1 cellular context compared by ENCODE assay signal in the genomic region with DNA sequence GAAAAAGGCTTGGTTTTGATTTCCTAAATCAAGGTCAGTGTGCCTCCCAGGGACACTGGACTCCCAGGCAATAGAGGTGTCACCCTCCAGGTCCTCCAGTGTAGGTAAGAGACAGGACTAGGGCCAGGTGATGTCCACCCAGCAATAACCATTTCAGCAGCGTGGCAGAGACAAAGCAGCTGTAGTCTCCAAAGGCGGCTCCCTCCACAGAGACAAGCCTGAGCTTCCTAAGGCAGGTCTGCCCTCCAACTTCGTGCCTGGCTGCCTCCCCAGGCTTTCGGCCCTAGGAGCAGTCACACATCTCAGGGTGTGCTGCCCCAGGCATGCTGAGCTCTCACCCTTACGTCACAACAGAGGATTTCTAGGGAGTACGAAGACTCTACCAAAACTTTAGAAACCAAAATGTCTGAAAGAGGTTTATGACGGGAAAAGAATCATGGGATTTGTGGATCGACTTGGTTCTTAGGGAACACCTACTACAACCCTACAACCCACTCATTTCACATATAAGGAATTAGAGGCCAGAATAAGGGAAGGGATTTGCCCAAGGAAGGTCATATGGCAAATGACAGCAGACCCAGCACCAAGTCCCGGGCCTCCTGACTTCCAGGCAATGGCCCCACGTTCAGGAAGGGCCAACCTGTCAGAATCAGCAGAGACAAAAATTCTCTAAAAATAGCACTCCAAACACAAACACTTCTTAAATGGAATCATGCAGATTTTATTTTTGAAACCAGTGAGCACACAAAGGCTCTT.
TF ChIP-seq lines count a peak whose summit lies in the region.

No MANE protein-coding gene starts in this region.

TF ChIP-seq in HepG2, 621 proteins besides CTCF, POLR2A, EP300 and RAD21 (continued from another document):
- TF ChIP-seq, protein P1, sequence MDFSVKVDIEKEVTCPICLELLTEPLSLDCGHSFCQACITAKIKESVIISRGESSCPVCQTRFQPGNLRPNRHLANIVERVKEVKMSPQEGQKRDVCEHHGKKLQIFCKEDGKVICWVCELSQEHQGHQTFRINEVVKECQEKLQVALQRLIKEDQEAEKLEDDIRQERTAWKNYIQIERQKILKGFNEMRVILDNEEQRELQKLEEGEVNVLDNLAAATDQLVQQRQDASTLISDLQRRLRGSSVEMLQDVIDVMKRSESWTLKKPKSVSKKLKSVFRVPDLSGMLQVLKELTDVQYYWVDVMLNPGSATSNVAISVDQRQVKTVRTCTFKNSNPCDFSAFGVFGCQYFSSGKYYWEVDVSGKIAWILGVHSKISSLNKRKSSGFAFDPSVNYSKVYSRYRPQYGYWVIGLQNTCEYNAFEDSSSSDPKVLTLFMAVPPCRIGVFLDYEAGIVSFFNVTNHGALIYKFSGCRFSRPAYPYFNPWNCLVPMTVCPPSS (IDR thresholded peaks at IDR 0.05) = no peak
- no peak for TF ChIP-seq ZNF691 (CRISPR knock-in tag; IDR thresholded peaks at IDR 0.05; ENCODE audit: borderline replicate concordance, low read depth)
- TF ChIP-seq HNF4A (CRISPR knock-in tag; IDR thresholded peaks at IDR 0.05) = no peak
- TF ChIP-seq GLMP (CRISPR knock-in tag; IDR thresholded peaks at IDR 0.05; ENCODE audit: borderline replicate concordance) = no peak
- TF ChIP-seq, protein P2, sequence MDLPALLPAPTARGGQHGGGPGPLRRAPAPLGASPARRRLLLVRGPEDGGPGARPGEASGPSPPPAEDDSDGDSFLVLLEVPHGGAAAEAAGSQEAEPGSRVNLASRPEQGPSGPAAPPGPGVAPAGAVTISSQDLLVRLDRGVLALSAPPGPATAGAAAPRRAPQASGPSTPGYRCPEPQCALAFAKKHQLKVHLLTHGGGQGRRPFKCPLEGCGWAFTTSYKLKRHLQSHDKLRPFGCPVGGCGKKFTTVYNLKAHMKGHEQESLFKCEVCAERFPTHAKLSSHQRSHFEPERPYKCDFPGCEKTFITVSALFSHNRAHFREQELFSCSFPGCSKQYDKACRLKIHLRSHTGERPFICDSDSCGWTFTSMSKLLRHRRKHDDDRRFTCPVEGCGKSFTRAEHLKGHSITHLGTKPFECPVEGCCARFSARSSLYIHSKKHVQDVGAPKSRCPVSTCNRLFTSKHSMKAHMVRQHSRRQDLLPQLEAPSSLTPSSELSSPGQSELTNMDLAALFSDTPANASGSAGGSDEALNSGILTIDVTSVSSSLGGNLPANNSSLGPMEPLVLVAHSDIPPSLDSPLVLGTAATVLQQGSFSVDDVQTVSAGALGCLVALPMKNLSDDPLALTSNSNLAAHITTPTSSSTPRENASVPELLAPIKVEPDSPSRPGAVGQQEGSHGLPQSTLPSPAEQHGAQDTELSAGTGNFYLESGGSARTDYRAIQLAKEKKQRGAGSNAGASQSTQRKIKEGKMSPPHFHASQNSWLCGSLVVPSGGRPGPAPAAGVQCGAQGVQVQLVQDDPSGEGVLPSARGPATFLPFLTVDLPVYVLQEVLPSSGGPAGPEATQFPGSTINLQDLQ (CRISPR knock-in tag; IDR thresholded peaks at IDR 0.05) = no peak
- no peak for TF ChIP-seq SRSF9 (IDR thresholded peaks at IDR 0.05; ENCODE audit: borderline replicate concordance, insufficient read depth, low read depth, low read length, poor library complexity, severe bottlenecking)
- TF ChIP-seq NFKB2 (CRISPR knock-in tag; IDR thresholded peaks at IDR 0.05; ENCODE audit: borderline replicate concordance) = no peak
- TF ChIP-seq ZNF44 (CRISPR knock-in tag; IDR thresholded peaks at IDR 0.05) = no peak
- TF ChIP-seq, protein P3, sequence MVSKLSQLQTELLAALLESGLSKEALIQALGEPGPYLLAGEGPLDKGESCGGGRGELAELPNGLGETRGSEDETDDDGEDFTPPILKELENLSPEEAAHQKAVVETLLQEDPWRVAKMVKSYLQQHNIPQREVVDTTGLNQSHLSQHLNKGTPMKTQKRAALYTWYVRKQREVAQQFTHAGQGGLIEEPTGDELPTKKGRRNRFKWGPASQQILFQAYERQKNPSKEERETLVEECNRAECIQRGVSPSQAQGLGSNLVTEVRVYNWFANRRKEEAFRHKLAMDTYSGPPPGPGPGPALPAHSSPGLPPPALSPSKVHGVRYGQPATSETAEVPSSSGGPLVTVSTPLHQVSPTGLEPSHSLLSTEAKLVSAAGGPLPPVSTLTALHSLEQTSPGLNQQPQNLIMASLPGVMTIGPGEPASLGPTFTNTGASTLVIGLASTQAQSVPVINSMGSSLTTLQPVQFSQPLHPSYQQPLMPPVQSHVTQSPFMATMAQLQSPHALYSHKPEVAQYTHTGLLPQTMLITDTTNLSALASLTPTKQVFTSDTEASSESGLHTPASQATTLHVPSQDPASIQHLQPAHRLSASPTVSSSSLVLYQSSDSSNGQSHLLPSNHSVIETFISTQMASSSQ (IDR thresholded peaks at IDR 0.05; ENCODE audit: low read depth) = no peak
- TF ChIP-seq, protein P3 (CRISPR knock-in tag; IDR thresholded peaks at IDR 0.05; ENCODE audit: borderline replicate concordance) = no peak
- TF ChIP-seq JDP2 (CRISPR knock-in tag; IDR thresholded peaks at IDR 0.05; ENCODE audit: borderline replicate concordance) = no peak
- TF ChIP-seq NFYC (CRISPR knock-in tag; IDR thresholded peaks at IDR 0.05) = no peak
